ENCODE assay signal across 10 cellular contexts in the genomic region with DNA sequence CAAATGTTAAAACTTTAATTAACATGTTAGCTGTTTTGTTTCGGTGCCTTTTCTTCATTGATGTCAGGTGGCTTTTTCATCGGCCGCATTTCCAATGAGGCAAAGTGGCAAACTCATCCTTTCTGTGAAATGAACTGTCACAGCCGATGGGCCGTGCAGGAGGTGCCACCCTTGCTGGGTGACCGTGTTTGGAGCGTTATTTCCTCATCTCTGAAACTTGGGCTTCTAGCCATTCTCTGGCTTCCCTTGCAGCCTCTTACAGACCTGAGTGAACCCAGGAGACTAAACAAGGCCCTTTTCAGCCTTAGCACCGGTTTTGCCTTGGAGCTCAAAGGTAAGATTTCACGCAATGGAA. TPM values are rescaled to one million over a fixed set of nuclear protein-coding genes. Genes with fewer than 3 reads are reported as not detected.
A peak's percentile ranks its signal among the peaks of the same experiment; 100 is the strongest.
DNase-seq lines count a peak whose midpoint lies in the region; ATAC-seq and TF ChIP-seq lines count a peak whose summit lies in the region.
"Had no signal": no experiment of that assay in that cellular context is flagged by ENCODE, and none has a peak within 500 bp of the region (broad histone marks: within the 10 kb centered on the region; RNA-seq: fewer than 3 reads in every experiment).

No MANE protein-coding gene starts in this region.

- no peak overlapping the region for H2BK15ac ChIP-seq in IMR-90 (ENCODE audit: low read depth, low read length)

- peak overlapping the region; percentile 16 for H2AFZ ChIP-seq in IMR-90 (replicated peaks; ENCODE audit: low read length, poor library complexity)

- H2BK120ac ChIP-seq in IMR-90 (ENCODE audit: low read depth, low read length) = no peak overlapping the region

- no peak overlapping the region for H2AK5ac ChIP-seq in IMR-90 (ENCODE audit: low read depth, low read length)

- DNase-seq in Ammon's horn (ENCODE audit: low spot score) (peak; percentile 16), IMR-90 (no peak), foreskin melanocyte (no peak), hepatic stellate cell (ENCODE audit: low spot score) (no peak), testis (no peak)
- DNase-seq in effector memory CD8-positive, alpha-beta T cell = no peak

- no TSS peak for BruUV-seq in IMR-90 (replicated peaks; lab: Mats Ljungman, UMichigan)

- H3K36me3 Mint-ChIP-seq in effector memory CD8-positive, alpha-beta T cell (ENCODE audit: insufficient read depth) = peaks cover 4% of the 10 kb centered on the region

- H2BK20ac ChIP-seq in IMR-90 (ENCODE audit: low read depth, low read length) = no peak overlapping the region

- no peak overlapping the region for H3K23ac ChIP-seq in IMR-90 (ENCODE audit: low read depth, low read length)

- peak overlapping the region; percentile 83; the same call in 1 of the 2 replicates for H3K4me2 ChIP-seq in IMR-90 (ENCODE audit: low read depth, low read length)

- no peak overlapping the region for H3K4ac ChIP-seq in IMR-90 (ENCODE audit: low read depth, low read length)

- no peaks in the 10 kb centered on the region for H3K79me1 ChIP-seq in IMR-90 (ENCODE audit: low read depth in 1 of 2, low read length in 2 of 2)

- TF ChIP-seq CTCF in IMR-90 (conservative IDR thresholded peaks at IDR 0.05; ENCODE audit: low read depth, low read length) (no peak), testis (IDR thresholded peaks at IDR 0.05) (no peak)

- H3K36me3 ChIP-seq in IMR-90 (ENCODE audit: control insufficient read depth, insufficient read depth, low read length) (no peaks in the 10 kb centered on the region), muscle layer of duodenum (ENCODE audit: control insufficient read depth in 1 of 2, insufficient read depth in 2 of 2, low read length in 2 of 2) (no peaks in the 10 kb centered on the region), testis (ENCODE audit: low read depth, missing control alignments) (no peaks in the 10 kb centered on the region)

- no peak overlapping the region for H2BK5ac ChIP-seq in IMR-90 (ENCODE audit: low read depth, low read length, poor library complexity, severe bottlenecking)

- H4K20me1 ChIP-seq in IMR-90 (ENCODE audit: insufficient read depth, low read length) = no peaks in the 10 kb centered on the region

- H3K4me3 Mint-ChIP-seq in effector memory CD8-positive, alpha-beta T cell = peak overlapping the region; percentile 33 to 54

- H3K27me3 ChIP-seq in IMR-90 (ENCODE audit: control insufficient read depth, insufficient read depth, low read length) = peaks cover 5% of the 10 kb centered on the region; the same call in 1 of the 2 replicates
- H3K27me3 ChIP-seq in muscle layer of duodenum (ENCODE audit: low read depth, low read length) = no peaks in the 10 kb centered on the region
- no peaks in the 10 kb centered on the region for H3K27me3 ChIP-seq in testis
- H3K27me3 ChIP-seq: foreskin keratinocyte had no signal

- no peaks in the 10 kb centered on the region for H3K9me1 ChIP-seq in IMR-90 (ENCODE audit: insufficient read depth, low read length)

- no peak overlapping the region for H3K14ac ChIP-seq in IMR-90 (replicated peaks; ENCODE audit: low read depth, low read length)

- H3K56ac ChIP-seq in IMR-90 (ENCODE audit: extremely low read depth, insufficient read depth, low read length) = no peak overlapping the region

- peaks cover 4 to 7% of the 10 kb centered on the region in 2 donors for H3K4me1 Mint-ChIP-seq in effector memory CD8-positive, alpha-beta T cell (ENCODE audit: low read depth in 2 of 2)

- H3K4me3 ChIP-seq in IMR-90 (ENCODE audit: insufficient read depth, low read depth, low read length) (no peak overlapping the region), muscle layer of duodenum (ENCODE audit: low read depth in 1 of 2, low read length in 2 of 2) (peak overlapping the region; percentile 37 to 56), testis (no peak overlapping the region)

- no peak overlapping the region for H3K9ac ChIP-seq in IMR-90 (ENCODE audit: low read depth, low read length)

- H3K27ac ChIP-seq in IMR-90 (ENCODE audit: insufficient read depth, low read length) = no peak overlapping the region
- H3K27ac ChIP-seq in muscle layer of duodenum (ENCODE audit: low read length) = no peak overlapping the region
- H3K27ac ChIP-seq in testis = no peak overlapping the region
- H3K27ac ChIP-seq: foreskin keratinocyte had no signal

- dilution Hi-C loops in IMR-90 (cut with HindIII; ENCODE audit: low sequenced_read_pairs, unreplicated experiment) = no loop called here

- H3K27me3 Mint-ChIP-seq in effector memory CD8-positive, alpha-beta T cell = peaks cover 15 to 31% of the 10 kb centered on the region in 2 donors
- H3K27me3 Mint-ChIP-seq: progenitor cell of endocrine pancreas had no signal

- no peak overlapping the region for H2AK9ac ChIP-seq in IMR-90 (replicated peaks; ENCODE audit: low read depth, low read length, poor library complexity)

- CTCF ChIA-PET in IMR-90 (lab: Yijun Ruan, JAX) = interaction anchor here (0.5 to 2.8 kb wide), 19 partner anchors 8 to 397 kb away, joined by 3 to 39 read pairs (median 4); no protein-coding TSS in a partner anchor

- TF ChIP-seq RAD21 in IMR-90 (IDR thresholded peaks at IDR 0.05; ENCODE audit: low read length) = no peak

- intact Hi-C loops in IMR-90 (cut with micrococcal nuclease) = loop anchor here (2.0 to 10.0 kb wide), 2 partner anchors 298 to 420 kb away; no protein-coding TSS in a partner anchor
- intact Hi-C loops in testis (cut with DNase I; ENCODE audit: low total_unique reads) = loop anchor here (5.0 kb wide), 1 partner anchor 155 kb away; no protein-coding TSS in a partner anchor

- no peaks in the 10 kb centered on the region for H3K9me3 ChIP-seq in IMR-90 (ENCODE audit: control insufficient read depth, insufficient read depth, low read length)
- H3K9me3 ChIP-seq in muscle layer of duodenum (ENCODE audit: control insufficient read depth in 1 of 2, low read length in 2 of 2) = no peaks in the 10 kb centered on the region
- H3K9me3 ChIP-seq in testis = no peaks in the 10 kb centered on the region

- TF ChIP-seq POLR2A in IMR-90 (IDR thresholded peaks at IDR 0.05; ENCODE audit: low read depth, low read length) = no peak
- no peak for TF ChIP-seq POLR2A in testis (IDR thresholded peaks at IDR 0.05)

- no peak overlapping the region for H4K8ac ChIP-seq in IMR-90 (ENCODE audit: low read depth in 2 of 2, low read length in 2 of 2)

- POLR2A ChIA-PET in IMR-90 (lab: Charles Lee; ENCODE audit: unreplicated experiment) = no interaction called here

- no peak for ATAC-seq in IMR-90 (ENCODE audit: low read depth)
- ATAC-seq in effector memory CD8-positive, alpha-beta T cell (replicated peaks) = no peak
- no peak for ATAC-seq in GM21717 (IDR thresholded peaks at IDR 0.05; ENCODE audit: unreplicated experiment)

- no peak overlapping the region for H4K91ac ChIP-seq in IMR-90 (ENCODE audit: insufficient read depth, low read depth, low read length)

- no peak overlapping the region for H3K27ac Mint-ChIP-seq in effector memory CD8-positive, alpha-beta T cell
- H3K27ac Mint-ChIP-seq: progenitor cell of endocrine pancreas had no signal

- H3K9me3 Mint-ChIP-seq in effector memory CD8-positive, alpha-beta T cell = no peaks in the 10 kb centered on the region

- in situ Hi-C loops in IMR-90 (cut with MboI; ENCODE audit: low sequenced_read_pairs) = loop anchor here (10.0 kb wide), 1 partner anchor 318 kb away; no protein-coding TSS in a partner anchor

- H3K18ac ChIP-seq in IMR-90 (ENCODE audit: low read depth, low read length) = no peak overlapping the region

- WGBS in IMR-90 (ENCODE audit: extremely low coverage in 2 of 2, insufficient read length in 1 of 2), 2 experiments = 50% methylated on average over 4 of the region's 9 CpGs; no CpG with 5 or more reads in 1 of the 2 experiments
- 13 to 21% methylated on average over 9 of the region's 9 CpGs for WGBS in testis, 2 donors

- no peak overlapping the region for H4K5ac ChIP-seq in IMR-90 (ENCODE audit: low read depth, low read length)

- H3K4me1 ChIP-seq in IMR-90 (ENCODE audit: control insufficient read depth, insufficient read depth, low read length) = no peaks in the 10 kb centered on the region
- no peaks in the 10 kb centered on the region for H3K4me1 ChIP-seq in muscle layer of duodenum (ENCODE audit: control insufficient read depth in 1 of 2, insufficient read depth in 2 of 2, low read length in 2 of 2)
- H3K4me1 ChIP-seq in testis = peaks cover 9% of the 10 kb centered on the region
- H3K4me1 ChIP-seq: foreskin keratinocyte had no signal

TF ChIP-seq in IMR-90, 13 proteins besides CTCF, POLR2A, EP300 and RAD21 (continues in another document):
- TF ChIP-seq MXI1 (IDR thresholded peaks at IDR 0.05; ENCODE audit: borderline replicate concordance, low read depth, low read length) (no peak), NFE2L2 (IDR thresholded peaks at IDR 0.05; ENCODE audit: low read depth, low read length) (no peak), CHD1 (IDR thresholded peaks at IDR 0.05; ENCODE audit: low read depth, low read length) (no peak), RFX5 (IDR thresholded peaks at IDR 0.05; ENCODE audit: low read depth, low read length) (no peak), SMC3 (IDR thresholded peaks at IDR 0.05; ENCODE audit: low read depth, low read length) (no peak), ELK1 (IDR thresholded peaks at IDR 0.05; ENCODE audit: borderline replicate concordance, low read depth, low read length) (no peak), RCOR1 (IDR thresholded peaks at IDR 0.05; ENCODE audit: insufficient replicate concordance, low read length) (no peak), MAZ (IDR thresholded peaks at IDR 0.05; ENCODE audit: borderline replicate concordance, low read depth, low read length) (no peak)

RNA-seq across cellular contexts. Expression of gene PRSS54, which starts 42.2 kb away (rescaled TPM):
- not detected in 2 replicates for total RNA-seq in IMR-90 (2012; rRNA removed)
- polyA plus RNA-seq in IMR-90 (2012; rRNA removed) = not detected in 2 replicates
- not detected in 2 replicates for polyA plus RNA-seq in IMR-90 (2012; cell fraction: cytosol; rRNA removed)
- polyA plus RNA-seq in IMR-90 (2012; cell fraction: nucleus; rRNA removed; ENCODE audit: low replicate concordance) = not detected in 2 replicates
- 10 to 100 TPM; 17.9 to 31.2 TPM for total RNA-seq in testis
- polyA plus RNA-seq in testis (ENCODE audit: insufficient read depth, low read depth, low replicate concordance) = 84.8 TPM
- total RNA-seq: foreskin keratinocyte, progenitor cell of endocrine pancreas had no signal
- polyA plus RNA-seq: foreskin keratinocyte had no signal

RNA-seq across cellular contexts. Expression of gene GINS3, which starts 55.2 kb away (rescaled TPM):
- total RNA-seq in IMR-90 (2012; rRNA removed) = 5.0 and 5.4 TPM in 2 replicates
- 5.2 and 5.3 TPM in 2 replicates for polyA plus RNA-seq in IMR-90 (2012; rRNA removed)
- polyA plus RNA-seq in IMR-90 (2012; cell fraction: cytosol; rRNA removed) = 2.4 and 2.7 TPM in 2 replicates
- polyA plus RNA-seq in IMR-90 (2012; cell fraction: nucleus; rRNA removed; ENCODE audit: low replicate concordance) = 1.4 and 2.9 TPM in 2 replicates
- total RNA-seq in testis = 10 to 100 TPM; 16.1 to 16.7 TPM
- 19.0 TPM for polyA plus RNA-seq in testis (ENCODE audit: insufficient read depth, low read depth, low replicate concordance)

Comparison
In these comparisons a context has a peak if more than half of its experiments do, and no peak if none do; other contexts are left out.
1. H3K4me3 ChIP-seq: peak in muscle layer of duodenum (2 of 2); none in IMR-90 (single experiment) and testis (0 of 2).
2. RNA of gene PRSS54, which starts 42.2 kb away (total RNA-seq): 17.9 to 31.2 TPM in testis; not detected in IMR-90; every median in the first group is over 10 times any median in the second.